Comparison of ENCODE assay signal across 1 cellular context in the genomic region with DNA sequence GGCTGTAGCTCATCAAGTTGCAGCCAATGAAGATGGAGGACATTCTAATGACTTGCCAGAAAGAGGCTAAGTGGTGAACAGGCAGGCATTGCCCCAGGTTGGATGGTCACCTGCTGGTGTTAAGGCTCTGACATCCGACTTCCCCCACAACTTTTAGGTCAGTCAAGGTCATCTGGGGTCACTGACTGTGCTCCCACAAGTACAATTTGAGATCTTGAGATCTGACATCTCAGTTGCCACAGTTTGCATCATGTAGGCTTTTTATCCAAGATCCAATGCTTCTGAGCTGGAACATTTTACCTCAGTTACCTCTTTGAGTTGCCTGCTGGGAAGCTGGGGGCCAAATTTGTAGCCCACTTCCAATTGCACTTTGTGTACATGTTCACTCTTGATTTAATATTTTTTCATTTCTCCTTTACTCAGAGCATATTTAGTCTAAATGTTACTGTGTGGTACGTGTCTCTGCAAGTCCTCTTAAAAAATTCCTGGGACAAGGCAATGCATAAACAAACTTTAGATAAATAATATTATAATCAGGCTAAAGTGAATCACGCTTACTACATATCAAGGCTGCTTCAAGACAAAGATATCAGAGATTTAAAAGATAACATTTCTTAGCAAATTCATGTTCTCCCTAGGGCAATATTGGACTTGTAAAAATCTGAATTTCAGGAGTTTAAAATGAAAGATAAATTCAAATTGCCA.
TF ChIP-seq lines count a peak whose summit lies in the region.

No MANE protein-coding gene starts in this region.

TF ChIP-seq in K562, 482 proteins besides CTCF, POLR2A, EP300 and RAD21 (continued from another document and continues in another):
- TF ChIP-seq HDGF (IDR thresholded peaks at IDR 0.05) (no peak), KLF1 (tag; IDR thresholded peaks at IDR 0.05) (no peak), NFE2 (IDR thresholded peaks at IDR 0.05; ENCODE audit: low read depth) (0 out of 2 replicates have a peak, but pooled peaks have one; percentile 2), HCFC1 (IDR thresholded peaks at IDR 0.05; ENCODE audit: low read depth, low read length) (no peak), FIP1L1 (IDR thresholded peaks at IDR 0.05; ENCODE audit: low read depth, low read length, poor library complexity, severe bottlenecking) (no peak), ARID1B (IDR thresholded peaks at IDR 0.05) (peak; percentile 30; the same call in 1 of the 2 replicates), ATF7 (IDR thresholded peaks at IDR 0.05) (peak; percentile 62), TRIM24 (IDR thresholded peaks at IDR 0.05) (peak; percentile 77 to 87; a peak in 3 of 4 replicates), CEBPG (CRISPR knock-in tag; IDR thresholded peaks at IDR 0.05) (peak; percentile 89), CEBPG (tag; conservative IDR thresholded peaks at IDR 0.05 in 1 of 2, IDR thresholded peaks at IDR 0.05 in 1 of 2) (peak; percentile 38 to 91; a peak in 3 of 4 replicates), ZEB2 (IDR thresholded peaks at IDR 0.05) (0 out of 2 replicates have a peak, but pooled peaks have one; percentile 24), DPF2 (IDR thresholded peaks at IDR 0.05) (peak; percentile 32; the same call in 1 of the 2 replicates), ZNF75A (CRISPR knock-in tag; IDR thresholded peaks at IDR 0.05) (no peak), MAZ (CRISPR knock-in tag; conservative IDR thresholded peaks at IDR 0.05 in 1 of 2, IDR thresholded peaks at IDR 0.05 in 1 of 2) (no peak), CTBP1 (IDR thresholded peaks at IDR 0.05; ENCODE audit: borderline replicate concordance) (peak; percentile 71), ESRRA (IDR thresholded peaks at IDR 0.05; ENCODE audit: borderline replicate concordance, low read depth) (peak; percentile 97), NFIC (IDR thresholded peaks at IDR 0.05) (no peak), RBM14 (IDR thresholded peaks at IDR 0.05; ENCODE audit: borderline replicate concordance, insufficient read depth, low read depth, low read length) (no peak), JUND (IDR thresholded peaks at IDR 0.05; ENCODE audit: borderline replicate concordance, low read depth, low read length) (peak; percentile 31; the same call in 1 of the 2 replicates), JUND (tag; IDR thresholded peaks at IDR 0.05; ENCODE audit: borderline replicate concordance, low read depth, low read length) (0 out of 3 replicates have a peak, but pooled peaks have one; percentile 15), HDAC8 (tag; IDR thresholded peaks at IDR 0.05) (0 out of 2 replicates have a peak, but pooled peaks have one; percentile 18), SMAD4 (CRISPR knock-in tag; conservative IDR thresholded peaks at IDR 0.05) (peak; percentile 70), SMARCE1 (IDR thresholded peaks at IDR 0.05) (peak; percentile 45; the same call in 1 of the 2 replicates), KDM4B (IDR thresholded peaks at IDR 0.05; ENCODE audit: borderline replicate concordance in 2 of 2, low read depth in 1 of 2) (no peak), MEIS2 (IDR thresholded peaks at IDR 0.05; ENCODE audit: partially characterized antibody) (peak; percentile 9), NR2C1 (IDR thresholded peaks at IDR 0.05) (no peak), NR2C1 (tag; IDR thresholded peaks at IDR 0.05) (peak; percentile 78), ZNF175 (CRISPR knock-in tag; IDR thresholded peaks at IDR 0.05; ENCODE audit: low read depth) (peak; percentile 84), TRIM28 (IDR thresholded peaks at IDR 0.05) (no peak), SOX6 (IDR thresholded peaks at IDR 0.05) (peak; percentile 50), BACH1 (tag; IDR thresholded peaks at IDR 0.05) (no peak), RBM15 (IDR thresholded peaks at IDR 0.05; ENCODE audit: insufficient read depth, low read length) (no peak), NFRKB (IDR thresholded peaks at IDR 0.05; ENCODE audit: low read depth) (no peak), PHB (CRISPR knock-in tag; IDR thresholded peaks at IDR 0.05) (no peak), ETV1 (tag; conservative IDR thresholded peaks at IDR 0.05; ENCODE audit: low read depth) (peak; percentile 26; the same call in 1 of the 2 replicates), ZNF717 (CRISPR knock-in tag; IDR thresholded peaks at IDR 0.05) (no peak), KLF16 (IDR thresholded peaks at IDR 0.05) (no peak), TEAD1 (CRISPR knock-in tag; IDR thresholded peaks at IDR 0.05) (no peak), ZZZ3 (IDR thresholded peaks at IDR 0.05) (no peak), NRF1 (conservative IDR thresholded peaks at IDR 0.05 in 1 of 2, IDR thresholded peaks at IDR 0.05 in 1 of 2) (0 out of 4 replicates have a peak, but pooled peaks of 1 of the 2 experiments have one; percentile 14), RCOR1 (IDR thresholded peaks at IDR 0.05; ENCODE audit: borderline replicate concordance in 1 of 2, low read depth in 2 of 2, low read length in 2 of 2) (0 out of 4 replicates have a peak, but pooled peaks of 1 of the 2 experiments have one; percentile 5), POLR3G (IDR thresholded peaks at IDR 0.05; ENCODE audit: extremely low read depth, insufficient read length, insufficient replicate concordance) (no peak), LEF1 (IDR thresholded peaks at IDR 0.05) (peak; percentile 63; the same call in 1 of the 2 replicates)
- TF ChIP-seq, protein P1, sequence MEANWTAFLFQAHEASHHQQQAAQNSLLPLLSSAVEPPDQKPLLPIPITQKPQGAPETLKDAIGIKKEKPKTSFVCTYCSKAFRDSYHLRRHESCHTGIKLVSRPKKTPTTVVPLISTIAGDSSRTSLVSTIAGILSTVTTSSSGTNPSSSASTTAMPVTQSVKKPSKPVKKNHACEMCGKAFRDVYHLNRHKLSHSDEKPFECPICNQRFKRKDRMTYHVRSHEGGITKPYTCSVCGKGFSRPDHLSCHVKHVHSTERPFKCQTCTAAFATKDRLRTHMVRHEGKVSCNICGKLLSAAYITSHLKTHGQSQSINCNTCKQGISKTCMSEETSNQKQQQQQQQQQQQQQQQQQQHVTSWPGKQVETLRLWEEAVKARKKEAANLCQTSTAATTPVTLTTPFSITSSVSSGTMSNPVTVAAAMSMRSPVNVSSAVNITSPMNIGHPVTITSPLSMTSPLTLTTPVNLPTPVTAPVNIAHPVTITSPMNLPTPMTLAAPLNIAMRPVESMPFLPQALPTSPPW (CRISPR knock-in tag; IDR thresholded peaks at IDR 0.05), result no peak
- TF ChIP-seq, protein P2, sequence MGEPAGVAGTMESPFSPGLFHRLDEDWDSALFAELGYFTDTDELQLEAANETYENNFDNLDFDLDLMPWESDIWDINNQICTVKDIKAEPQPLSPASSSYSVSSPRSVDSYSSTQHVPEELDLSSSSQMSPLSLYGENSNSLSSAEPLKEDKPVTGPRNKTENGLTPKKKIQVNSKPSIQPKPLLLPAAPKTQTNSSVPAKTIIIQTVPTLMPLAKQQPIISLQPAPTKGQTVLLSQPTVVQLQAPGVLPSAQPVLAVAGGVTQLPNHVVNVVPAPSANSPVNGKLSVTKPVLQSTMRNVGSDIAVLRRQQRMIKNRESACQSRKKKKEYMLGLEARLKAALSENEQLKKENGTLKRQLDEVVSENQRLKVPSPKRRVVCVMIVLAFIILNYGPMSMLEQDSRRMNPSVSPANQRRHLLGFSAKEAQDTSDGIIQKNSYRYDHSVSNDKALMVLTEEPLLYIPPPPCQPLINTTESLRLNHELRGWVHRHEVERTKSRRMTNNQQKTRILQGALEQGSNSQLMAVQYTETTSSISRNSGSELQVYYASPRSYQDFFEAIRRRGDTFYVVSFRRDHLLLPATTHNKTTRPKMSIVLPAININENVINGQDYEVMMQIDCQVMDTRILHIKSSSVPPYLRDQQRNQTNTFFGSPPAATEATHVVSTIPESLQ (CRISPR knock-in tag; IDR thresholded peaks at IDR 0.05), result no peak
- TF ChIP-seq, protein P3, sequence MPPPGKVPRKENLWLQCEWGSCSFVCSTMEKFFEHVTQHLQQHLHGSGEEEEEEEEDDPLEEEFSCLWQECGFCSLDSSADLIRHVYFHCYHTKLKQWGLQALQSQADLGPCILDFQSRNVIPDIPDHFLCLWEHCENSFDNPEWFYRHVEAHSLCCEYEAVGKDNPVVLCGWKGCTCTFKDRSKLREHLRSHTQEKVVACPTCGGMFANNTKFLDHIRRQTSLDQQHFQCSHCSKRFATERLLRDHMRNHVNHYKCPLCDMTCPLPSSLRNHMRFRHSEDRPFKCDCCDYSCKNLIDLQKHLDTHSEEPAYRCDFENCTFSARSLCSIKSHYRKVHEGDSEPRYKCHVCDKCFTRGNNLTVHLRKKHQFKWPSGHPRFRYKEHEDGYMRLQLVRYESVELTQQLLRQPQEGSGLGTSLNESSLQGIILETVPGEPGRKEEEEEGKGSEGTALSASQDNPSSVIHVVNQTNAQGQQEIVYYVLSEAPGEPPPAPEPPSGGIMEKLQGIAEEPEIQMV (tag; conservative IDR thresholded peaks at IDR 0.05; ENCODE audit: low read depth), result no peak
- TF ChIP-seq, protein P4, sequence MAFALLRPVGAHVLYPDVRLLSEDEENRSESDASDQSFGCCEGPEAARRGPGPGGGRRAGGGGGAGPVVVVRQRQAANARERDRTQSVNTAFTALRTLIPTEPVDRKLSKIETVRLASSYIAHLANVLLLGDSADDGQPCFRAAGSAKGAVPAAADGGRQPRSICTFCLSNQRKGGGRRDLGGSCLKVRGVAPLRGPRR (CRISPR knock-in tag; IDR thresholded peaks at IDR 0.05), result no peak
- TF ChIP-seq, protein P5, sequence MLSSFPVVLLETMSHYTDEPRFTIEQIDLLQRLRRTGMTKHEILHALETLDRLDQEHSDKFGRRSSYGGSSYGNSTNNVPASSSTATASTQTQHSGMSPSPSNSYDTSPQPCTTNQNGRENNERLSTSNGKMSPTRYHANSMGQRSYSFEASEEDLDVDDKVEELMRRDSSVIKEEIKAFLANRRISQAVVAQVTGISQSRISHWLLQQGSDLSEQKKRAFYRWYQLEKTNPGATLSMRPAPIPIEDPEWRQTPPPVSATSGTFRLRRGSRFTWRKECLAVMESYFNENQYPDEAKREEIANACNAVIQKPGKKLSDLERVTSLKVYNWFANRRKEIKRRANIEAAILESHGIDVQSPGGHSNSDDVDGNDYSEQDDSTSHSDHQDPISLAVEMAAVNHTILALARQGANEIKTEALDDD (IDR thresholded peaks at IDR 0.05), result peak; percentile 50
- TF ChIP-seq, protein P6, sequence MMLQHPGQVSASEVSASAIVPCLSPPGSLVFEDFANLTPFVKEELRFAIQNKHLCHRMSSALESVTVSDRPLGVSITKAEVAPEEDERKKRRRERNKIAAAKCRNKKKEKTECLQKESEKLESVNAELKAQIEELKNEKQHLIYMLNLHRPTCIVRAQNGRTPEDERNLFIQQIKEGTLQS (IDR thresholded peaks at IDR 0.05), result peak; percentile 64; the same call in 1 of the 2 replicates
- TF ChIP-seq, protein P6 (CRISPR knock-in tag; conservative IDR thresholded peaks at IDR 0.05), result no peak
- TF ChIP-seq, protein P7, sequence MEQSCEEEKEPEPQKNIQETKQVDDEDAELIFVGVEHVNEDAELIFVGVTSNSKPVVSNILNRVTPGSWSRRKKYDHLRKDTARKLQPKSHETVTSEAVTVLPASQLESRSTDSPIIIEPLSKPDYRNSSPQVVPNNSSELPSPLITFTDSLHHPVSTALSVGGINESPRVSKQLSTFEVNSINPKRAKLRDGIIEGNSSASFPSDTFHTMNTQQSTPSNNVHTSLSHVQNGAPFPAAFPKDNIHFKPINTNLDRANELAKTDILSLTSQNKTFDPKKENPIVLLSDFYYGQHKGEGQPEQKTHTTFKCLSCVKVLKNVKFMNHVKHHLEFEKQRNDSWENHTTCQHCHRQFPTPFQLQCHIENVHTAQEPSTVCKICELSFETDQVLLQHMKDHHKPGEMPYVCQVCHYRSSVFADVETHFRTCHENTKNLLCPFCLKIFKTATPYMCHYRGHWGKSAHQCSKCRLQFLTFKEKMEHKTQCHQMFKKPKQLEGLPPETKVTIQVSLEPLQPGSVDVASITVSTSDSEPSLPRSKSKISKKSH (CRISPR knock-in tag; IDR thresholded peaks at IDR 0.05), result no peak
- TF ChIP-seq, protein P8, sequence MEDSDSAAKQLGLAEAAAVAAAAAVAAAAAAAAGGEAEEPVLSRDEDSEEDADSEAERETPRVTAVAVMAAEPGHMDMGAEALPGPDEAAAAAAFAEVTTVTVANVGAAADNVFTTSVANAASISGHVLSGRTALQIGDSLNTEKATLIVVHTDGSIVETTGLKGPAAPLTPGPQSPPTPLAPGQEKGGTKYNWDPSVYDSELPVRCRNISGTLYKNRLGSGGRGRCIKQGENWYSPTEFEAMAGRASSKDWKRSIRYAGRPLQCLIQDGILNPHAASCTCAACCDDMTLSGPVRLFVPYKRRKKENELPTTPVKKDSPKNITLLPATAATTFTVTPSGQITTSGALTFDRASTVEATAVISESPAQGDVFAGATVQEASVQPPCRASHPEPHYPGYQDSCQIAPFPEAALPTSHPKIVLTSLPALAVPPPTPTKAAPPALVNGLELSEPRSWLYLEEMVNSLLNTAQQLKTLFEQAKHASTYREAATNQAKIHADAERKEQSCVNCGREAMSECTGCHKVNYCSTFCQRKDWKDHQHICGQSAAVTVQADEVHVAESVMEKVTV (CRISPR knock-in tag; IDR thresholded peaks at IDR 0.05), result no peak
- TF ChIP-seq, protein P9, sequence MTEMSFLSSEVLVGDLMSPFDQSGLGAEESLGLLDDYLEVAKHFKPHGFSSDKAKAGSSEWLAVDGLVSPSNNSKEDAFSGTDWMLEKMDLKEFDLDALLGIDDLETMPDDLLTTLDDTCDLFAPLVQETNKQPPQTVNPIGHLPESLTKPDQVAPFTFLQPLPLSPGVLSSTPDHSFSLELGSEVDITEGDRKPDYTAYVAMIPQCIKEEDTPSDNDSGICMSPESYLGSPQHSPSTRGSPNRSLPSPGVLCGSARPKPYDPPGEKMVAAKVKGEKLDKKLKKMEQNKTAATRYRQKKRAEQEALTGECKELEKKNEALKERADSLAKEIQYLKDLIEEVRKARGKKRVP (CRISPR knock-in tag; IDR thresholded peaks at IDR 0.05), result peak; percentile 82; the same call in 1 of the 2 replicates
- TF ChIP-seq, protein P10, sequence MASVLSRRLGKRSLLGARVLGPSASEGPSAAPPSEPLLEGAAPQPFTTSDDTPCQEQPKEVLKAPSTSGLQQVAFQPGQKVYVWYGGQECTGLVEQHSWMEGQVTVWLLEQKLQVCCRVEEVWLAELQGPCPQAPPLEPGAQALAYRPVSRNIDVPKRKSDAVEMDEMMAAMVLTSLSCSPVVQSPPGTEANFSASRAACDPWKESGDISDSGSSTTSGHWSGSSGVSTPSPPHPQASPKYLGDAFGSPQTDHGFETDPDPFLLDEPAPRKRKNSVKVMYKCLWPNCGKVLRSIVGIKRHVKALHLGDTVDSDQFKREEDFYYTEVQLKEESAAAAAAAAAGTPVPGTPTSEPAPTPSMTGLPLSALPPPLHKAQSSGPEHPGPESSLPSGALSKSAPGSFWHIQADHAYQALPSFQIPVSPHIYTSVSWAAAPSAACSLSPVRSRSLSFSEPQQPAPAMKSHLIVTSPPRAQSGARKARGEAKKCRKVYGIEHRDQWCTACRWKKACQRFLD (CRISPR knock-in tag; IDR thresholded peaks at IDR 0.05), result 0 out of 2 replicates have a peak, but pooled peaks have one; percentile 44
